In genomic region chr1:117059678-117060440, GRCh38 we compare ENCODE assay signal across 1 cellular context.
TF ChIP-seq lines count a peak whose summit lies in the region.

Gene TTF2, plus strand, starts transcription at chr1:117060326. Its CDS starts 21 bp downstream, at chr1:117060347.

TF ChIP-seq in HepG2, 621 proteins besides CTCF, POLR2A, EP300 and RAD21 (continued from another document and continues in another):
- TF ChIP-seq ZNF687 (CRISPR knock-in tag; IDR thresholded peaks at IDR 0.05) = peak; percentile 67
- peak; percentile 27; the same call in 1 of the 2 replicates for TF ChIP-seq SPEN (CRISPR knock-in tag; IDR thresholded peaks at IDR 0.05; ENCODE audit: low read depth)
- TF ChIP-seq JUNB (CRISPR knock-in tag; IDR thresholded peaks at IDR 0.05; ENCODE audit: borderline replicate concordance) = no peak
- TF ChIP-seq, protein P1, sequence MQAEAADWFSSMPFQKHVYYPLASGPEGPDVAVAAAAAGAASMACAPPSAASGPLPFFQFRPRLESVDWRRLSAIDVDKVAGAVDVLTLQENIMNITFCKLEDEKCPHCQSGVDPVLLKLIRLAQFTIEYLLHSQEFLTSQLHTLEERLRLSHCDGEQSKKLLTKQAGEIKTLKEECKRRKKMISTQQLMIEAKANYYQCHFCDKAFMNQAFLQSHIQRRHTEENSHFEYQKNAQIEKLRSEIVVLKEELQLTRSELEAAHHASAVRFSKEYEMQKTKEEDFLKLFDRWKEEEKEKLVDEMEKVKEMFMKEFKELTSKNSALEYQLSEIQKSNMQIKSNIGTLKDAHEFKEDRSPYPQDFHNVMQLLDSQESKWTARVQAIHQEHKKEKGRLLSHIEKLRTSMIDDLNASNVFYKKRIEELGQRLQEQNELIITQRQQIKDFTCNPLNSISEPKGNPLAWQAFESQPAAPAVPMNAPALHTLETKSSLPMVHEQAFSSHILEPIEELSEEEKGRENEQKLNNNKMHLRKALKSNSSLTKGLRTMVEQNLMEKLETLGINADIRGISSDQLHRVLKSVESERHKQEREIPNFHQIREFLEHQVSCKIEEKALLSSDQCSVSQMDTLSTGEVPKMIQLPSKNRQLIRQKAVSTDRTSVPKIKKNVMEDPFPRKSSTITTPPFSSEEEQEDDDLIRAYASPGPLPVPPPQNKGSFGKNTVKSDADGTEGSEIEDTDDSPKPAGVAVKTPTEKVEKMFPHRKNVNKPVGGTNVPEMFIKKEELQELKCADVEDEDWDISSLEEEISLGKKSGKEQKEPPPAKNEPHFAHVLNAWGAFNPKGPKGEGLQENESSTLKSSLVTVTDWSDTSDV (CRISPR knock-in tag; IDR thresholded peaks at IDR 0.05) = 0 out of 2 replicates have a peak, but pooled peaks have one; percentile 51
- 0 out of 2 replicates have a peak, but pooled peaks have one; percentile 3 for TF ChIP-seq ZNF598 (CRISPR knock-in tag; IDR thresholded peaks at IDR 0.05; ENCODE audit: borderline replicate concordance)
- TF ChIP-seq ZNF749 (CRISPR knock-in tag; IDR thresholded peaks at IDR 0.05; ENCODE audit: borderline replicate concordance) = no peak
- TF ChIP-seq HMG20A (CRISPR knock-in tag; IDR thresholded peaks at IDR 0.05; ENCODE audit: borderline replicate concordance) = no peak
- no peak; the same call in 1 of the 2 replicates for TF ChIP-seq ZNF224 (CRISPR knock-in tag; IDR thresholded peaks at IDR 0.05)
- peak; percentile 49 for TF ChIP-seq CBX1 (IDR thresholded peaks at IDR 0.05; ENCODE audit: low read depth)
- TF ChIP-seq, protein P2, sequence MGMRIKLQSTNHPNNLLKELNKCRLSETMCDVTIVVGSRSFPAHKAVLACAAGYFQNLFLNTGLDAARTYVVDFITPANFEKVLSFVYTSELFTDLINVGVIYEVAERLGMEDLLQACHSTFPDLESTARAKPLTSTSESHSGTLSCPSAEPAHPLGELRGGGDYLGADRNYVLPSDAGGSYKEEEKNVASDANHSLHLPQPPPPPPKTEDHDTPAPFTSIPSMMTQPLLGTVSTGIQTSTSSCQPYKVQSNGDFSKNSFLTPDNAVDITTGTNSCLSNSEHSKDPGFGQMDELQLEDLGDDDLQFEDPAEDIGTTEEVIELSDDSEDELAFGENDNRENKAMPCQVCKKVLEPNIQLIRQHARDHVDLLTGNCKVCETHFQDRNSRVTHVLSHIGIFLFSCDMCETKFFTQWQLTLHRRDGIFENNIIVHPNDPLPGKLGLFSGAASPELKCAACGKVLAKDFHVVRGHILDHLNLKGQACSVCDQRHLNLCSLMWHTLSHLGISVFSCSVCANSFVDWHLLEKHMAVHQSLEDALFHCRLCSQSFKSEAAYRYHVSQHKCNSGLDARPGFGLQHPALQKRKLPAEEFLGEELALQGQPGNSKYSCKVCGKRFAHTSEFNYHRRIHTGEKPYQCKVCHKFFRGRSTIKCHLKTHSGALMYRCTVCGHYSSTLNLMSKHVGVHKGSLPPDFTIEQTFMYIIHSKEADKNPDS (CRISPR knock-in tag; IDR thresholded peaks at IDR 0.05) = no peak
- no peak for TF ChIP-seq GFI1 (CRISPR knock-in tag; IDR thresholded peaks at IDR 0.05; ENCODE audit: borderline replicate concordance)
- peak; percentile 82 for TF ChIP-seq ZNF878 (CRISPR knock-in tag; IDR thresholded peaks at IDR 0.05)
- TF ChIP-seq RXRA (CRISPR knock-in tag; IDR thresholded peaks at IDR 0.05) = no peak
- TF ChIP-seq HNRNPK (IDR thresholded peaks at IDR 0.05; ENCODE audit: low read depth, low read length, poor library complexity, severe bottlenecking) = no peak
- TF ChIP-seq, protein P3, sequence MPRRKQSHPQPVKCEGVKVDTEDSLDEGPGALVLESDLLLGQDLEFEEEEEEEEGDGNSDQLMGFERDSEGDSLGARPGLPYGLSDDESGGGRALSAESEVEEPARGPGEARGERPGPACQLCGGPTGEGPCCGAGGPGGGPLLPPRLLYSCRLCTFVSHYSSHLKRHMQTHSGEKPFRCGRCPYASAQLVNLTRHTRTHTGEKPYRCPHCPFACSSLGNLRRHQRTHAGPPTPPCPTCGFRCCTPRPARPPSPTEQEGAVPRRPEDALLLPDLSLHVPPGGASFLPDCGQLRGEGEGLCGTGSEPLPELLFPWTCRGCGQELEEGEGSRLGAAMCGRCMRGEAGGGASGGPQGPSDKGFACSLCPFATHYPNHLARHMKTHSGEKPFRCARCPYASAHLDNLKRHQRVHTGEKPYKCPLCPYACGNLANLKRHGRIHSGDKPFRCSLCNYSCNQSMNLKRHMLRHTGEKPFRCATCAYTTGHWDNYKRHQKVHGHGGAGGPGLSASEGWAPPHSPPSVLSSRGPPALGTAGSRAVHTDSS (CRISPR knock-in tag; conservative IDR thresholded peaks at IDR 0.05) = no peak
- 0 out of 2 replicates have a peak, but pooled peaks have one; percentile 41 for TF ChIP-seq ZNF850 (CRISPR knock-in tag; conservative IDR thresholded peaks at IDR 0.05)
- TF ChIP-seq AFF4 (CRISPR knock-in tag; IDR thresholded peaks at IDR 0.05) = no peak
- no peak for TF ChIP-seq TEAD2 (CRISPR knock-in tag; IDR thresholded peaks at IDR 0.05)
- TF ChIP-seq PAF1 (CRISPR knock-in tag; IDR thresholded peaks at IDR 0.05) = no peak
- no peak for TF ChIP-seq ZNF766 (CRISPR knock-in tag; IDR thresholded peaks at IDR 0.05; ENCODE audit: borderline replicate concordance)
- TF ChIP-seq HNRNPH1 (optimal IDR thresholded peaks at IDR 0.05; ENCODE audit: low read depth, low read length) = no peak
- TF ChIP-seq ZNF569 (CRISPR knock-in tag; IDR thresholded peaks at IDR 0.05; ENCODE audit: borderline replicate concordance) = no peak
- no peak for TF ChIP-seq ZNF550 (CRISPR knock-in tag; IDR thresholded peaks at IDR 0.05; ENCODE audit: borderline replicate concordance)
- TF ChIP-seq ZNF468 (CRISPR knock-in tag; IDR thresholded peaks at IDR 0.05) = no peak
- peak; percentile 29; the same call in 1 of the 2 replicates for TF ChIP-seq TFAP4 (IDR thresholded peaks at IDR 0.05; ENCODE audit: borderline replicate concordance, low read depth)
- TF ChIP-seq MXD4 (CRISPR knock-in tag; IDR thresholded peaks at IDR 0.05) = no peak
- no peak for TF ChIP-seq STAG1 (CRISPR knock-in tag; IDR thresholded peaks at IDR 0.05)
- TF ChIP-seq ELF4 (CRISPR knock-in tag; IDR thresholded peaks at IDR 0.05; ENCODE audit: borderline replicate concordance) = no peak
- TF ChIP-seq, protein P4, sequence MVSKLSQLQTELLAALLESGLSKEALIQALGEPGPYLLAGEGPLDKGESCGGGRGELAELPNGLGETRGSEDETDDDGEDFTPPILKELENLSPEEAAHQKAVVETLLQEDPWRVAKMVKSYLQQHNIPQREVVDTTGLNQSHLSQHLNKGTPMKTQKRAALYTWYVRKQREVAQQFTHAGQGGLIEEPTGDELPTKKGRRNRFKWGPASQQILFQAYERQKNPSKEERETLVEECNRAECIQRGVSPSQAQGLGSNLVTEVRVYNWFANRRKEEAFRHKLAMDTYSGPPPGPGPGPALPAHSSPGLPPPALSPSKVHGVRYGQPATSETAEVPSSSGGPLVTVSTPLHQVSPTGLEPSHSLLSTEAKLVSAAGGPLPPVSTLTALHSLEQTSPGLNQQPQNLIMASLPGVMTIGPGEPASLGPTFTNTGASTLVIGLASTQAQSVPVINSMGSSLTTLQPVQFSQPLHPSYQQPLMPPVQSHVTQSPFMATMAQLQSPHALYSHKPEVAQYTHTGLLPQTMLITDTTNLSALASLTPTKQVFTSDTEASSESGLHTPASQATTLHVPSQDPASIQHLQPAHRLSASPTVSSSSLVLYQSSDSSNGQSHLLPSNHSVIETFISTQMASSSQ (IDR thresholded peaks at IDR 0.05; ENCODE audit: low read depth) = no peak
- TF ChIP-seq, protein P4 (CRISPR knock-in tag; IDR thresholded peaks at IDR 0.05; ENCODE audit: borderline replicate concordance) = 0 out of 2 replicates have a peak, but pooled peaks have one; percentile 41
- no peak for TF ChIP-seq ZNF205 (CRISPR knock-in tag; IDR thresholded peaks at IDR 0.05)
- peak; percentile 73; the same call in 1 of the 2 replicates for TF ChIP-seq ZNF768 (CRISPR knock-in tag; IDR thresholded peaks at IDR 0.05)
- TF ChIP-seq NR0B2 (CRISPR knock-in tag; IDR thresholded peaks at IDR 0.05) = peak; percentile 74; the same call in 1 of the 2 replicates
- no peak; the same call in 1 of the 2 replicates for TF ChIP-seq NFKB2 (CRISPR knock-in tag; IDR thresholded peaks at IDR 0.05; ENCODE audit: borderline replicate concordance)
- TF ChIP-seq U2AF1 (optimal IDR thresholded peaks at IDR 0.05; ENCODE audit: low read depth, low read length) = no peak
- TF ChIP-seq EHMT2 (IDR thresholded peaks at IDR 0.05; ENCODE audit: borderline replicate concordance, low read depth, low read length) = no peak
- no peak for TF ChIP-seq MTA3 (CRISPR knock-in tag; IDR thresholded peaks at IDR 0.05)
- TF ChIP-seq SRSF9 (IDR thresholded peaks at IDR 0.05; ENCODE audit: borderline replicate concordance, insufficient read depth, low read depth, low read length, poor library complexity, severe bottlenecking) = no peak
- TF ChIP-seq SIN3B (IDR thresholded peaks at IDR 0.05; ENCODE audit: low read length) = peak; percentile 94
- no peak for TF ChIP-seq ISX (CRISPR knock-in tag; conservative IDR thresholded peaks at IDR 0.05)
